10 cellular contexts compared by ENCODE assay signal in genomic region chr7:2820508-2820934, GRCh38. TPM values are rescaled to one million over a fixed set of nuclear protein-coding genes. Genes with fewer than 3 reads are reported as not detected.
DNase-seq lines count a peak whose midpoint lies in the region; TF ChIP-seq lines count a peak whose summit lies in the region.
"Had no signal": no experiment of that assay in that cellular context is flagged by ENCODE, and none has a peak within 500 bp of the region (broad histone marks: within the 10 kb centered on the region; RNA-seq: fewer than 3 reads in every experiment).

No MANE protein-coding gene starts in this region.

- H3F3A ChIP-seq in PC-9 (ENCODE audit: insufficient read depth, low read depth) (peaks cover 45% of the 10 kb centered on the region), neural cell (ENCODE audit: insufficient read depth, low read length, poor library complexity, severe bottlenecking) (no peaks in the 10 kb centered on the region)

- CTCF ChIA-PET in PC-9 (lab: Charles Lee) = interaction anchor here (0.6 to 2.0 kb wide), 4 partner anchors 18 to 156 kb away, joined by 4 to 12 read pairs (median 5); no protein-coding TSS in a partner anchor

- H2AFZ ChIP-seq in PC-9 (no peak overlapping the region), neural cell (ENCODE audit: low read depth, low read length) (no peak overlapping the region)

- DNase-seq in AG10803 (ENCODE audit: low read depth) (peak; percentile 97), PC-9 (peak; percentile 86 to 98), fibroblast of mammary gland (ENCODE audit: low read depth) (peak; percentile 98), pons (ENCODE audit: low spot score) (no peak), GM20000 (ENCODE audit: low spot score) (no peak), NCI-H2029 (lab: John Stamatoyannopoulos, UW) (no peak)
- no peak for DNase-seq in activated CD4-positive, alpha-beta T cell treated with anti-CD3 and anti-CD28 coated beads, Interleukin-2, amount 50 U/mL, for 4 hours
- DNase-seq: activated CD8-positive, alpha-beta T cell treated with anti-CD3 and anti-CD28 coated beads, Interleukin-2, amount 10 ng/mL, durations not matched to agents 7 days and 5 days; GDM1 had no signal

- TF ChIP-seq RAD21 in neural cell (conservative IDR thresholded peaks at IDR 0.05) = no peak

- no peak for TF ChIP-seq CTCF in AG10803 (conservative IDR thresholded peaks at IDR 0.05; ENCODE audit: low read length)
- no peak for TF ChIP-seq CTCF in PC-9 (conservative IDR thresholded peaks at IDR 0.05)
- no peak for TF ChIP-seq CTCF in fibroblast of mammary gland (conservative IDR thresholded peaks at IDR 0.05; ENCODE audit: control insufficient read depth, insufficient read depth, low read depth, low read length)
- TF ChIP-seq CTCF in neural cell (IDR thresholded peaks at IDR 0.05; ENCODE audit: poor library complexity, severe bottlenecking) = no peak
- TF ChIP-seq CTCF in GM20000 (IDR thresholded peaks at IDR 0.05; ENCODE audit: extremely low read depth, missing control alignments) = no peak

- H3K4me3 ChIP-seq in AG10803 (ENCODE audit: low read length) = no peak overlapping the region
- peak overlapping the region; percentile 20; the same call in 1 of the 2 replicates for H3K4me3 ChIP-seq in PC-9
- no peak overlapping the region for H3K4me3 ChIP-seq in fibroblast of mammary gland (ENCODE audit: control insufficient read depth, low read depth, low read length)
- H3K4me3 ChIP-seq in neural cell (ENCODE audit: low read length) = no peak overlapping the region

- H3K79me2 ChIP-seq in PC-9 (ENCODE audit: low read depth) (peaks cover 93% of the 10 kb centered on the region), neural cell (replicated peaks; ENCODE audit: insufficient read depth, low read length) (peaks cover 50% of the 10 kb centered on the region)

- H3K4me1 ChIP-seq in PC-9 (replicated peaks; ENCODE audit: insufficient read depth) = peaks cover 67% of the 10 kb centered on the region

- TF ChIP-seq EP300 in neural cell (conservative IDR thresholded peaks at IDR 0.05; ENCODE audit: poor library complexity, severe bottlenecking) = no peak

- no peaks in the 10 kb centered on the region for H3K9me3 ChIP-seq in PC-9 (ENCODE audit: insufficient read depth, low read depth)
- no peaks in the 10 kb centered on the region for H3K9me3 ChIP-seq in neural cell (ENCODE audit: low read length)

- intact Hi-C loops in PC-9 (cut with micrococcal nuclease; ENCODE audit: unreplicated experiment) = loop anchor here (1.0 to 2.0 kb wide), 3 partner anchors 18 to 62 kb away; no protein-coding TSS in a partner anchor

- H3K27me3 ChIP-seq in PC-9 (ENCODE audit: insufficient read depth, low read depth) (no peaks in the 10 kb centered on the region), neural cell (ENCODE audit: insufficient read depth, low read depth, low read length) (no peaks in the 10 kb centered on the region)

- H3K4me2 ChIP-seq in PC-9 (peak overlapping the region; percentile 69), neural cell (ENCODE audit: low read length) (no peak overlapping the region)

- no peaks in the 10 kb centered on the region for H4K20me1 ChIP-seq in PC-9 (ENCODE audit: insufficient read depth)
- no peaks in the 10 kb centered on the region for H4K20me1 ChIP-seq in neural cell (ENCODE audit: insufficient read depth)

- H3K9ac ChIP-seq in neural cell (ENCODE audit: low read length) = no peak overlapping the region

- POLR2A ChIA-PET in PC-9 (lab: Charles Lee; ENCODE audit: unreplicated experiment) = interaction anchor here (0.6 kb wide), 2 partner anchors 12 to 63 kb away, joined by 4 read pairs; no protein-coding TSS in a partner anchor

- H3K36me3 ChIP-seq in PC-9 (ENCODE audit: low read depth) (no peaks in the 10 kb centered on the region), neural cell (ENCODE audit: insufficient read depth, low read length) (no peaks in the 10 kb centered on the region)

- no TSS peak for BruUV-seq in PC-9 (replicated peaks; lab: Mats Ljungman, UMichigan)

- peak overlapping the region; percentile 95 for H3K27ac ChIP-seq in PC-9
- peak overlapping the region; percentile 51 for H3K27ac ChIP-seq in neural cell (ENCODE audit: low read length)

- H3K9me2 ChIP-seq in PC-9 (ENCODE audit: insufficient read depth) (no peaks in the 10 kb centered on the region), neural cell (ENCODE audit: insufficient read depth, low read length) (no peaks in the 10 kb centered on the region)

TF ChIP-seq in neural cell, 6 proteins besides CTCF, POLR2A, EP300 and RAD21:
- TF ChIP-seq MXI1 (conservative IDR thresholded peaks at IDR 0.05; ENCODE audit: poor library complexity, severe bottlenecking) (no peak), POLR2AphosphoS5 (IDR thresholded peaks at IDR 0.05) (no peak)

RNA-seq across cellular contexts. Expression of gene GNA12, which starts 23.6 kb away (rescaled TPM):
- 50.8 and 51.7 TPM in 2 replicates for total RNA-seq in PC-9 (2021)
- 15.5 and 17.2 TPM in 2 replicates for polyA plus RNA-seq in neural cell
- polyA minus RNA-seq in neural cell = 40.7 and 41.4 TPM in 2 replicates

Comparison
In these comparisons a context has a peak if more than half of its experiments do, and no peak if none do; other contexts are left out.
1. DNase-seq: peak in AG10803 (single experiment), PC-9 (2 of 2) and fibroblast of mammary gland (single experiment); none in pons (single experiment), GM20000 (single experiment), activated CD4-positive, alpha-beta T cell treated with anti-CD3 and anti-CD28 coated beads, Interleukin-2, amount 50 U/mL, for 4 hours (0 of 2) and NCI-H2029 (single experiment).